In the genomic region with DNA sequence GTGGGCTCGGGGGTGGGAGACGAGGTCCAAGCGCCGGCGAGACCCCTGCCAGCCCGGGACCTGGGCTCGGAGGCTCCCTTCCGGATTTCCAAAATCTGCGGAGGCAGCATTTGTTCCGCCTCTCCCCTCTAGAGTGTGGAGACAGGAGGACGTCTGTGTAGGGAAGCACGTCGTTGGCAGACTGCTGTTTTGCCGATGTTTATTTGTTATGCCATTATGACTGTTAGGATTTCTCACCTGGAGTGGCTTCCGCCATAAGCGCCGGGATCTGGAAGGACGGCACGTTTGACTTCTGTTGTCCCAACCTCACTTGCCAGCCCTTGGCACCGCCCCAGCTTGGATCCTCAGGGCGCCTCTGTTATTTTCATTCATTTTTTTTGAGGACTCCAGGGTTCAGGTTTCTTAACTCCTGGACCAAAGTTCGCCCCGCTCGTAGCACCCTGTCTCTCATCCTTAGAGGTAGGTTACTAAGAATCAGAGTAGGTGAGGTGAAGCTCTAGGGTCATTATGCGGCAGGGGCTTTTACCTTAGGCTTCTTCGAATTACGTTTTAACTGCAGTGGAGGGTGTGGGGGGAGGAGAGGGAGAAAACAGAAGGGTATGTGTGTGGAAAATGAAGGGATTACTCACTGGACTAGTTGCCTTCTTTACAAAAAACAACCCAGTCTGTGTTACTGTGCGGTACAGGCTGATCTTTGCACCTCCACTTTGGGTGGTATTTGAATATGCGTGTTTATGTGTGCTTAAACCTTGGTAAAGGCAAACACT, we compare ENCODE assay signal across 1 cellular context.
TF ChIP-seq lines count a peak whose summit lies in the region.

No MANE protein-coding gene starts in this region.

TF ChIP-seq in SK-N-SH treated with all-trans-retinoic acid at 6 μM for 48 hours, 23 proteins besides CTCF, POLR2A, EP300 and RAD21 (continued from another document):
- TF ChIP-seq TSHZ2 (CRISPR knock-in tag; IDR thresholded peaks at IDR 0.05) (no peak), PPARA (CRISPR knock-in tag; IDR thresholded peaks at IDR 0.05; ENCODE audit: borderline replicate concordance) (no peak), ZFP30 (CRISPR knock-in tag; IDR thresholded peaks at IDR 0.05) (no peak), RARB (CRISPR knock-in tag; IDR thresholded peaks at IDR 0.05) (no peak), TOX (CRISPR knock-in tag; IDR thresholded peaks at IDR 0.05; ENCODE audit: borderline replicate concordance) (no peak), ZNF70 (CRISPR knock-in tag; IDR thresholded peaks at IDR 0.05) (no peak), BACH2 (CRISPR knock-in tag; IDR thresholded peaks at IDR 0.05; ENCODE audit: borderline replicate concordance) (no peak), POU6F1 (CRISPR knock-in tag; IDR thresholded peaks at IDR 0.05; ENCODE audit: borderline replicate concordance, low read depth) (no peak)
- TF ChIP-seq, protein P1, sequence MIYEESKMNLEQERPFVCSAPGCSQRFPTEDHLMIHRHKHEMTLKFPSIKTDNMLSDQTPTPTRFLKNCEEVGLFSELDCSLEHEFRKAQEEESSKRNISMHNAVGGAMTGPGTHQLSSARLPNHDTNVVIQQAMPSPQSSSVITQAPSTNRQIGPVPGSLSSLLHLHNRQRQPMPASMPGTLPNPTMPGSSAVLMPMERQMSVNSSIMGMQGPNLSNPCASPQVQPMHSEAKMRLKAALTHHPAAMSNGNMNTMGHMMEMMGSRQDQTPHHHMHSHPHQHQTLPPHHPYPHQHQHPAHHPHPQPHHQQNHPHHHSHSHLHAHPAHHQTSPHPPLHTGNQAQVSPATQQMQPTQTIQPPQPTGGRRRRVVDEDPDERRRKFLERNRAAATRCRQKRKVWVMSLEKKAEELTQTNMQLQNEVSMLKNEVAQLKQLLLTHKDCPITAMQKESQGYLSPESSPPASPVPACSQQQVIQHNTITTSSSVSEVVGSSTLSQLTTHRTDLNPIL (CRISPR knock-in tag; IDR thresholded peaks at IDR 0.05; ENCODE audit: low read depth), result no peak
